8 cellular contexts compared by ENCODE assay signal in genomic region chr16:22300427-22301071, GRCh38. TPM values are rescaled to one million over a fixed set of nuclear protein-coding genes. Genes with fewer than 3 reads are reported as not detected.
A peak's percentile ranks its signal among the peaks of the same experiment; 100 is the strongest.
DNase-seq lines count a peak whose midpoint lies in the region; ATAC-seq and TF ChIP-seq lines count a peak whose summit lies in the region.

No MANE protein-coding gene starts in this region.

- DNase-seq in SKM-1 treated with dmso at 0.1 percent for 144 hours (lab: John Stamatoyannopoulos, UW; ENCODE audit: unreplicated experiment), result peak; percentile 52
- no peak for DNase-seq in SKM-1 (lab: John Stamatoyannopoulos, UW; ENCODE audit: unreplicated experiment)
- peak; percentile 30 to 62 for DNase-seq in NCI-H524 (lab: John Stamatoyannopoulos, UW)
- DNase-seq in activated CD8-positive, alpha-beta memory T cell treated with anti-CD3 and anti-CD28 coated beads, Interleukin-2, amount 50 U/mL, for 48 hours, result peak; percentile 66
- DNase-seq in fibroblast of lung (ENCODE audit: low read depth in 2 of 2), result peak; percentile 49 to 67
- DNase-seq in nucleus accumbens (lab: John Stamatoyannopoulos, UW), result peak in 50 of 56 donors; percentile 9 to 83 (median 57)

- H3K27ac ChIP-seq in fibroblast of lung (ENCODE audit: insufficient read depth, low read length), result no peak overlapping the region

- H3K4me3 ChIP-seq in fibroblast of lung (replicated peaks in 1 of 4; ENCODE audit: control extremely low read depth in 1 of 4, insufficient read depth in 1 of 4, low read depth in 3 of 4, low read length in 4 of 4), result no peak overlapping the region

- ATAC-seq in GM21528 (IDR thresholded peaks at IDR 0.05; ENCODE audit: low FRiP score, unreplicated experiment), result no peak
- ATAC-seq in HG03439 (IDR thresholded peaks at IDR 0.05; ENCODE audit: unreplicated experiment), result no peak

- no peaks in the 10 kb centered on the region for H3K4me1 ChIP-seq in fibroblast of lung (ENCODE audit: control insufficient read depth, extremely low read depth, insufficient read depth, low read length)

- H3K27me3 ChIP-seq in fibroblast of lung (ENCODE audit: control insufficient read depth, insufficient read depth, low read length), result no peaks in the 10 kb centered on the region

- no peak overlapping the region for H3K4me2 ChIP-seq in fibroblast of lung (ENCODE audit: extremely low read depth, insufficient read depth, low read length)

- peaks cover 8% of the 10 kb centered on the region for H3K36me3 ChIP-seq in fibroblast of lung (ENCODE audit: control insufficient read depth, insufficient read depth, low read length)

- no peak overlapping the region for H2AFZ ChIP-seq in fibroblast of lung (ENCODE audit: low read length)

- peaks cover 4% of the 10 kb centered on the region for H4K20me1 ChIP-seq in fibroblast of lung (ENCODE audit: control insufficient read depth, extremely low read depth, insufficient read depth, low read length)

- H3K9ac ChIP-seq in fibroblast of lung (ENCODE audit: insufficient read depth, low read length), result no peak overlapping the region

- peak; percentile 64 to 70 for TF ChIP-seq CTCF in fibroblast of lung (conservative IDR thresholded peaks at IDR 0.05 in 1 of 2, IDR thresholded peaks at IDR 0.05 in 1 of 2; ENCODE audit: low read depth in 1 of 2, low read length in 2 of 2)

- peaks cover 9% of the 10 kb centered on the region for H3K79me2 ChIP-seq in fibroblast of lung (ENCODE audit: control insufficient read depth, insufficient read depth, low read length)

- no peaks in the 10 kb centered on the region for H3K9me3 ChIP-seq in fibroblast of lung (ENCODE audit: control insufficient read depth, insufficient read depth, low read depth, low read length)

RNA-seq across cellular contexts. Expression of gene POLR3E, which starts 3.3 kb away (rescaled TPM):
- 28.9 and 32.4 TPM in 2 replicates for total RNA-seq in fibroblast of lung
- polyA plus RNA-seq in fibroblast of lung, result 14.2 and 28.8 TPM in 2 replicates
- 17.2 and 22.5 TPM in 2 replicates for polyA plus RNA-seq in fibroblast of lung (2012)
- polyA minus RNA-seq in fibroblast of lung (ENCODE audit: low replicate concordance), result 182 and 210 TPM in 2 replicates
